Comparison of ENCODE assay signal across 9 cellular contexts in the genomic region with DNA sequence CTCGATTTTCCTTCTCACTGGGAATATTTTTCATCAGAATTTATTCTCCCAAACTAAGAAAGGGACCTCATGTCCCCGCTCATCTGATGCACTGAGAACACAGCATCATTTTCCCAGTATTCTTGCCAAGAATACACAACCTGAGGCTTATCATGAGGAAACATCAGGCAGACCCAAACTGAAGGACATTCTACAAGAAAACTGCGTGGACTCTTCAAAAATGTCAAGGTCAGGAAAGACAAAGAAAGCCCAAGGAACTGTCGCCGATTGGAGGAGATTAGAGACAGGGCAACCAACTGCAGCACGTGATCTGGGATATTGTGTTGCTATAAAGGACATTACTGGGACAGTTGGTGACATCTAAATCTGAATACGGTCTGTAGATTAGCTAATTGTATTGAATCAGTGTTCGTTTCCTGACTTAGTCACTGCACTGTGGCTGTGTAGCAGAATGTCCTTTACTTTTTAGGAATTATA.
A peak's percentile ranks its signal among the peaks of the same experiment; 100 is the strongest.
DNase-seq lines count a peak whose midpoint lies in the region; ATAC-seq, FAIRE-seq and TF ChIP-seq lines count a peak whose summit lies in the region.
"Had no signal": no experiment of that assay in that cellular context is flagged by ENCODE, and none has a peak within 500 bp of the region (broad histone marks: within the 10 kb centered on the region; RNA-seq: fewer than 3 reads in every experiment).

No MANE protein-coding gene starts in this region.

- no peak for FAIRE-seq in RCC 7860 (lab: Jason Lieb, UNC)

- H3K27me3 ChIP-seq in MM.1S (replicated peaks; ENCODE audit: insufficient read depth, low read length) (no peaks in the 10 kb centered on the region), mammary epithelial cell (ENCODE audit: insufficient read depth, low read length) (no peaks in the 10 kb centered on the region), stomach smooth muscle (ENCODE audit: control insufficient read depth in 1 of 2, insufficient read depth in 2 of 2, low read length in 2 of 2) (no peaks in the 10 kb centered on the region), SJCRH30 (no peaks in the 10 kb centered on the region)

- H3F3A ChIP-seq in MM.1S (ENCODE audit: insufficient read depth, low read length) = peaks cover 17% of the 10 kb centered on the region

- 57% methylated on average over 8 of the region's 8 CpGs for WGBS in mammary epithelial cell (ENCODE audit: low coverage, missing lambda C conversion rate)
- 52% methylated on average over 8 of the region's 8 CpGs for WGBS in lower leg skin, 2 donors

- no peak for DNase-seq in MM.1S
- DNase-seq in mammary epithelial cell = no peak
- peak; percentile 57 for DNase-seq in medulla oblongata (ENCODE audit: extremely low spot score)
- no peak for DNase-seq in SJCRH30
- DNase-seq in lower leg skin (ENCODE audit: low spot score in 2 of 2) = no peak
- DNase-seq in RCC 7860 (ENCODE audit: low spot score) = no peak
- DNase-seq: H9 had no signal

- H3K9ac ChIP-seq in MM.1S (ENCODE audit: low read length) (peak overlapping the region; percentile 33; the same call in 1 of the 2 replicates), mammary epithelial cell (ENCODE audit: insufficient read depth, low read length) (peak overlapping the region; percentile 81), stomach smooth muscle (ENCODE audit: low read length in 2 of 2) (peak overlapping the region; percentile 64 to 76)

- no peak for TF ChIP-seq POLR2A in lower leg skin (IDR thresholded peaks at IDR 0.05)

- peaks cover 10% of the 10 kb centered on the region; the same call in 1 of the 2 replicates for H3K79me2 ChIP-seq in MM.1S (ENCODE audit: low read length)
- no peaks in the 10 kb centered on the region for H3K79me2 ChIP-seq in mammary epithelial cell (ENCODE audit: insufficient read depth, low read length)

- H3K27ac ChIP-seq in MM.1S (ENCODE audit: low read length) = peak overlapping the region; percentile 55; the same call in 1 of the 2 replicates
- peak overlapping the region; percentile 61 for H3K27ac ChIP-seq in mammary epithelial cell (ENCODE audit: insufficient read depth, low read depth, low read length)
- peak overlapping the region; percentile 49 for H3K27ac ChIP-seq in stomach smooth muscle (ENCODE audit: low read length)
- no peak overlapping the region for H3K27ac ChIP-seq in SJCRH30

- peaks cover 48% of the 10 kb centered on the region for H3K4me1 ChIP-seq in MM.1S (ENCODE audit: low read length)
- H3K4me1 ChIP-seq in mammary epithelial cell (ENCODE audit: insufficient read depth, low read length) = peaks cover 34% of the 10 kb centered on the region
- peaks cover 10% of the 10 kb centered on the region for H3K4me1 ChIP-seq in stomach smooth muscle (ENCODE audit: control insufficient read depth, insufficient read depth, low read length)
- no peaks in the 10 kb centered on the region for H3K4me1 ChIP-seq in SJCRH30

- intact Hi-C loops in mammary epithelial cell (cut with micrococcal nuclease) (loop anchor here (2.0 to 5.0 kb wide), 4 partner anchors 45 to 1094 kb away; no protein-coding TSS in a partner anchor), lower leg skin (cut with DNase I; ENCODE audit: low total_unique reads) (loop anchor here (10.0 kb wide), 1 partner anchor 391 kb away; no protein-coding TSS in a partner anchor)

- dilution Hi-C loops in mammary epithelial cell (cut with HindIII; ENCODE audit: low sequenced_read_pairs) = no loop called here

- no peak for ATAC-seq in GM18517 (IDR thresholded peaks at IDR 0.05; ENCODE audit: unreplicated experiment)

- H3K36me3 ChIP-seq in MM.1S (replicated peaks; ENCODE audit: insufficient read depth, low read length) (no peaks in the 10 kb centered on the region), mammary epithelial cell (ENCODE audit: insufficient read depth, low read length) (no peaks in the 10 kb centered on the region), stomach smooth muscle (ENCODE audit: control insufficient read depth in 2 of 2, insufficient read depth in 2 of 2, low read length in 2 of 2) (no peaks in the 10 kb centered on the region), SJCRH30 (no peaks in the 10 kb centered on the region)

- TF ChIP-seq CTCF in MM.1S (IDR thresholded peaks at IDR 0.05; ENCODE audit: low read length) (no peak), mammary epithelial cell (conservative IDR thresholded peaks at IDR 0.05 in 1 of 2, IDR thresholded peaks at IDR 0.05 in 1 of 2; ENCODE audit: extremely low read depth in 1 of 2, insufficient read depth in 1 of 2, low read depth in 1 of 2, low read length in 2 of 2) (no peak), lower leg skin (IDR thresholded peaks at IDR 0.05) (no peak)

- in situ Hi-C loops in mammary epithelial cell (cut with MboI; ENCODE audit: low sequenced_read_pairs in 2 of 2) = loop anchor here in 1 of 2 donors (25.0 kb wide), 1 partner anchor 209 kb away; a partner anchor contains a TSS

- CTCF ChIA-PET in mammary epithelial cell (lab: Charles Lee; ENCODE audit: low non-redundant PET) = interaction anchor here (0.6 kb wide), 1 partner anchor 214 kb away, joined by 3 read pairs; no protein-coding TSS in a partner anchor

- H3K4me3 ChIP-seq in MM.1S (ENCODE audit: low read length) = peak overlapping the region; percentile 57; the same call in 1 of the 2 replicates
- H3K4me3 ChIP-seq in mammary epithelial cell (replicated peaks in 1 of 3; ENCODE audit: insufficient read depth in 1 of 3, low read depth in 2 of 3, low read length in 3 of 3) = no peak overlapping the region
- peak overlapping the region; percentile 68 to 76 for H3K4me3 ChIP-seq in stomach smooth muscle (ENCODE audit: low read length in 2 of 2)
- no peak overlapping the region for H3K4me3 ChIP-seq in SJCRH30
- no peak overlapping the region for H3K4me3 ChIP-seq in lower leg skin (ENCODE audit: low read depth, poor library complexity, severe bottlenecking)

- H2AFZ ChIP-seq in MM.1S (ENCODE audit: low read length) (no peak overlapping the region), mammary epithelial cell (ENCODE audit: low read depth, low read length) (peak overlapping the region; percentile 93)

- BruUV-seq in mammary epithelial cell (replicated peaks; lab: Mats Ljungman, UMichigan) = no TSS peak

- H3K9me3 ChIP-seq in MM.1S (replicated peaks; ENCODE audit: insufficient read depth, low read length) (no peaks in the 10 kb centered on the region), mammary epithelial cell (replicated peaks; ENCODE audit: insufficient read depth, low read length) (no peaks in the 10 kb centered on the region), stomach smooth muscle (ENCODE audit: control insufficient read depth in 2 of 2, low read length in 2 of 2) (no peaks in the 10 kb centered on the region), SJCRH30 (replicated peaks) (no peaks in the 10 kb centered on the region)

- H4K20me1 ChIP-seq in MM.1S (ENCODE audit: insufficient read depth, low read length) (no peaks in the 10 kb centered on the region), mammary epithelial cell (ENCODE audit: insufficient read depth, low read length) (no peaks in the 10 kb centered on the region)

- H3K9me2 ChIP-seq in MM.1S (replicated peaks; ENCODE audit: insufficient read depth, low read length) = no peaks in the 10 kb centered on the region

- H3K4me2 ChIP-seq in MM.1S (ENCODE audit: low read depth, low read length) (peak overlapping the region; percentile 63), mammary epithelial cell (ENCODE audit: insufficient read depth, low read depth, low read length) (peak overlapping the region; percentile 94)

Comparison
In these comparisons a context has a peak if more than half of its experiments do, and no peak if none do; other contexts are left out.
1. H3K4me3 ChIP-seq: peak in MM.1S (single experiment) and stomach smooth muscle (2 of 2); none in mammary epithelial cell (0 of 3), SJCRH30 (single experiment) and lower leg skin (single experiment).
2. Peak in every context shown above with its lines, with median percentiles within 50 percentile points of each other: H3K9ac ChIP-seq.